4 cellular contexts compared by ENCODE assay signal in the genomic region with DNA sequence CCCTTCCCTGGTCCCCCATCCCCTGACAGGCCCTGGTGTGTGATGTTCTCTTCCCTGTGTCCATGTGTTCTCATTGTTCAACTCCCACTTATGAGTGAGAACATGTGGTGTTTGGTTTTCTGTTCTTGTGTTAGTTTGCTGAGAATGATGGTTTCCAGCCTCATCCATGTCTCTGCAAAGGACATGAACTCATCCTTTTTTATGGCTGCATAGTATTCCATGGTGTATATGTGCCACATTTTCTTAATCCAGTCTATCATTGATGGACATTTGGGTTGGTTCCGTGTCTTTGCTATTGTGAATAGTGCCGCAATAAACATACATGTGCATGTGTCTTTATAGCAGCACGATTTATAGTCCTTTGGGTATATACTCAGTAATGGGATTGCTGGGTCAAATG. TPM values are rescaled to one million over a fixed set of nuclear protein-coding genes. Genes with fewer than 3 reads are reported as not detected.
"Had no signal": no experiment of that assay in that cellular context is flagged by ENCODE, and none has a peak within 500 bp of the region (broad histone marks: within the 10 kb centered on the region; RNA-seq: fewer than 3 reads in every experiment).

No MANE protein-coding gene starts in this region.

RNA-seq across cellular contexts. Expression of a gene that starts 10.2 kb away (rescaled TPM):
- total RNA-seq: LHCN-M2, M059J, MCF 10A, NCI-H460 had no signal

RNA-seq across cellular contexts. Expression of a gene that starts 23.7 kb away (rescaled TPM):
- total RNA-seq: LHCN-M2, M059J, MCF 10A, NCI-H460 had no signal
